Comparison of ENCODE assay signal across 24 cellular contexts in genomic region chr12:46484396-46485061, GRCh38.
"Had no signal": no experiment of that assay in that cellular context is flagged by ENCODE, and none has a peak within 500 bp of the region (broad histone marks: within the 10 kb centered on the region; RNA-seq: fewer than 3 reads in every experiment).

No MANE protein-coding gene starts in this region.

- H3K36me3 ChIP-seq: adrenal gland had no signal

- H3K4me3 ChIP-seq: adrenal gland had no signal

- H3K4me1 Mint-ChIP-seq: activated CD4-positive, alpha-beta memory T cell treated with anti-CD3 and anti-CD28 coated beads, Interleukin-2, amount 10 ng/mL, durations not matched to agents 7 days and 5 days; activated CD4-positive, alpha-beta T cell treated with anti-CD3 and anti-CD28 coated beads for 36 hours had no signal

- H3K9me3 ChIP-seq: adrenal gland had no signal

- ATAC-seq: activated CD4-positive, alpha-beta T cell treated with anti-CD3 and anti-CD28 coated beads for 36 hours; activated T-cell treated with anti-CD3 and anti-CD28 coated beads, Interleukin-2, amount 50 U/mL, for 72 hours; T-cell had no signal

- H3K36me3 Mint-ChIP-seq: T-cell had no signal

- H3K27me3 ChIP-seq: adrenal gland had no signal

- DNase-seq: activated CD4-positive, alpha-beta memory T cell treated with anti-CD3 and anti-CD28 coated beads, Interleukin-2, amount 10 ng/mL, durations not matched to agents 7 days and 5 days; activated CD4-positive, alpha-beta T cell treated with anti-CD3 and anti-CD28 coated beads for 36 hours; activated CD4-positive, alpha-beta T cell treated with anti-CD3 and anti-CD28 coated beads, Interleukin-2, amount 50 U/mL, for 1 hour; activated CD8-positive, alpha-beta memory T cell treated with anti-CD3 and anti-CD28 coated beads, Interleukin-2, amount 50 U/mL, for 4 hours; activated gamma-delta T cell treated with Interleukin-2 at 50 U/mL for 16 hours; activated naive CD4-positive, alpha-beta T cell treated with anti-CD3 and anti-CD28 coated beads, Interleukin-2, amount 50 U/mL, for 16 hours; activated naive CD8-positive, alpha-beta T cell treated with anti-CD3 and anti-CD28 coated beads, Interleukin-2, amount 10 ng/mL, durations not matched to agents 7 days and 5 days; activated T-cell treated with anti-CD3 and anti-CD28 coated beads, Interleukin-2, amount 50 U/mL, for 72 hours; anterior cingulate cortex; cerebellar nuclear complex; KG1; NCI-H1092 treated with DMSO at 0.1 percent for 48 hours; NCI-H1417 treated with DMSO at 0.1 percent for 48 hours; NCI-H1694; NCI-H2029 treated with DMSO at 0.1 percent for 48 hours; NCI-H345; NCI-H510A; NCI-H526 treated with DMSO at 0.1 percent for 48 hours; T-cell; T-helper 2 cell; T1000 had no signal

- FAIRE-seq: TTC549 had no signal

- H3K9me3 Mint-ChIP-seq: activated CD4-positive, alpha-beta memory T cell treated with anti-CD3 and anti-CD28 coated beads, Interleukin-2, amount 10 ng/mL, durations not matched to agents 7 days and 5 days; activated naive CD8-positive, alpha-beta T cell treated with anti-CD3 and anti-CD28 coated beads, Interleukin-2, amount 10 ng/mL, durations not matched to agents 7 days and 5 days; activated T-helper 2 cell treated with anti-CD3 and anti-CD28 coated beads, Interferon-gamma antibody, Interleukin-2, Interleukin-4, amounts not matched to agents 10 μg/mL and 5 μg/mL and 100 μg/mL, durations not matched to agents 14 hours and 24 hours and 36 hours; T-cell had no signal

- H3K27ac Mint-ChIP-seq: activated CD4-positive, alpha-beta memory T cell treated with anti-CD3 and anti-CD28 coated beads, Interleukin-2, amount 10 ng/mL, durations not matched to agents 7 days and 5 days; activated CD4-positive, alpha-beta T cell treated with anti-CD3 and anti-CD28 coated beads for 36 hours; activated naive CD8-positive, alpha-beta T cell treated with anti-CD3 and anti-CD28 coated beads, Interleukin-2, amount 10 ng/mL, durations not matched to agents 7 days and 5 days; activated T-cell treated with anti-CD3 and anti-CD28 coated beads, Interleukin-2, amount 50 U/mL, for 72 hours; activated T-helper 2 cell treated with anti-CD3 and anti-CD28 coated beads, Interferon-gamma antibody, Interleukin-2, Interleukin-4, amounts not matched to agents 10 μg/mL and 5 μg/mL and 100 μg/mL, durations not matched to agents 14 hours and 24 hours and 36 hours; T-cell had no signal

- H3K4me3 Mint-ChIP-seq: activated CD4-positive, alpha-beta memory T cell treated with anti-CD3 and anti-CD28 coated beads, Interleukin-2, amount 10 ng/mL, durations not matched to agents 7 days and 5 days; activated CD4-positive, alpha-beta T cell treated with anti-CD3 and anti-CD28 coated beads for 36 hours; activated naive CD8-positive, alpha-beta T cell treated with anti-CD3 and anti-CD28 coated beads, Interleukin-2, amount 10 ng/mL, durations not matched to agents 7 days and 5 days; activated T-cell treated with anti-CD3 and anti-CD28 coated beads, Interleukin-2, amount 50 U/mL, for 72 hours; T-cell had no signal

- H3K27me3 Mint-ChIP-seq: activated CD4-positive, alpha-beta memory T cell treated with anti-CD3 and anti-CD28 coated beads, Interleukin-2, amount 10 ng/mL, durations not matched to agents 7 days and 5 days; activated CD4-positive, alpha-beta T cell treated with anti-CD3 and anti-CD28 coated beads for 36 hours; activated naive CD8-positive, alpha-beta T cell treated with anti-CD3 and anti-CD28 coated beads, Interleukin-2, amount 10 ng/mL, durations not matched to agents 7 days and 5 days; T-cell had no signal
